ENCODE assay signal across 13 cellular contexts in genomic region chr6:86686496-86686895, GRCh38.
DNase-seq lines count a peak whose midpoint lies in the region; ATAC-seq and TF ChIP-seq lines count a peak whose summit lies in the region.
"Had no signal": no experiment of that assay in that cellular context is flagged by ENCODE, and none has a peak within 500 bp of the region (broad histone marks: within the 10 kb centered on the region; RNA-seq: fewer than 3 reads in every experiment).

No MANE protein-coding gene starts in this region.

- H3K27ac Mint-ChIP-seq in mesothelial cell of epicardium: peak overlapping the region; percentile 7
- H3K27ac Mint-ChIP-seq in naive thymus-derived CD8-positive, alpha-beta T cell: no peak overlapping the region
- H3K27ac Mint-ChIP-seq: B cell; CD4-positive, alpha-beta memory T cell; GM23338 had no signal

- DNase-seq in ELF-1 (ENCODE audit: low read depth, low spot score): peak; percentile 36
- peak; percentile 84 for DNase-seq in islet precursor cell
- no peak for DNase-seq in mesothelial cell of epicardium (ENCODE audit: low spot score in 2 of 2, unreplicated experiment in 2 of 2)
- no peak for DNase-seq in naive thymus-derived CD8-positive, alpha-beta T cell
- DNase-seq in DMS 273 (lab: John Stamatoyannopoulos, UW; ENCODE audit: unreplicated experiment): no peak
- no peak for DNase-seq in RKO (ENCODE audit: low spot score)
- no peak for DNase-seq in pons (ENCODE audit: low spot score)
- DNase-seq: CD4-positive, alpha-beta memory T cell; DMS53; H7 had no signal

- ATAC-seq in naive thymus-derived CD8-positive, alpha-beta T cell: no peak
- ATAC-seq: GM12878, GM23338 had no signal

- no peak overlapping the region for H3K4me3 Mint-ChIP-seq in mesothelial cell of epicardium
- H3K4me3 Mint-ChIP-seq in naive thymus-derived CD8-positive, alpha-beta T cell: no peak overlapping the region
- H3K4me3 Mint-ChIP-seq: B cell; CD4-positive, alpha-beta memory T cell; GM23338 had no signal

- no peaks in the 10 kb centered on the region for H3K27me3 Mint-ChIP-seq in mesothelial cell of epicardium (ENCODE audit: low read depth)
- no peaks in the 10 kb centered on the region for H3K27me3 Mint-ChIP-seq in naive thymus-derived CD8-positive, alpha-beta T cell
- H3K27me3 Mint-ChIP-seq: B cell; CD4-positive, alpha-beta memory T cell had no signal

- POLR2A ChIA-PET in naive thymus-derived CD8-positive, alpha-beta T cell (lab: Charles Lee): no interaction called here

- peaks cover 38% of the 10 kb centered on the region for H3K4me1 Mint-ChIP-seq in mesothelial cell of epicardium
- H3K4me1 Mint-ChIP-seq in naive thymus-derived CD8-positive, alpha-beta T cell: no peaks in the 10 kb centered on the region
- H3K4me1 Mint-ChIP-seq: B cell; CD4-positive, alpha-beta memory T cell; GM23338 had no signal

- TF ChIP-seq CTCF in mesothelial cell of epicardium (IDR thresholded peaks at IDR 0.05; ENCODE audit: unreplicated experiment): no peak

- peaks cover 29% of the 10 kb centered on the region for H3K9me3 Mint-ChIP-seq in mesothelial cell of epicardium
- peaks cover 4 to 29% (median 10%) of the 10 kb centered on the region in 9 donors for H3K9me3 Mint-ChIP-seq in naive thymus-derived CD8-positive, alpha-beta T cell

- peaks cover 6% of the 10 kb centered on the region for H3K36me3 Mint-ChIP-seq in mesothelial cell of epicardium
- no peaks in the 10 kb centered on the region for H3K36me3 Mint-ChIP-seq in naive thymus-derived CD8-positive, alpha-beta T cell
- H3K36me3 Mint-ChIP-seq: CD4-positive, alpha-beta memory T cell had no signal

Comparison
In these comparisons a context has a peak if more than half of its experiments do, and no peak if none do; other contexts are left out.
1. DNase-seq: peak in ELF-1 (single experiment) and islet precursor cell (single experiment); none in mesothelial cell of epicardium (0 of 2), naive thymus-derived CD8-positive, alpha-beta T cell (0 of 10), DMS 273 (single experiment), RKO (single experiment) and pons (single experiment).